Comparison of ENCODE assay signal across 2 cellular contexts in genomic region chr17:48251950-48252349, GRCh38.
TF ChIP-seq lines count a peak whose summit lies in the region.

No MANE protein-coding gene starts in this region.

TF ChIP-seq in HCT116, 20 proteins besides CTCF, POLR2A, EP300 and RAD21 (continued from another document):
- no peak for TF ChIP-seq REST (IDR thresholded peaks at IDR 0.05; ENCODE audit: low read depth)
- no peak for TF ChIP-seq MAX (IDR thresholded peaks at IDR 0.05)

TF ChIP-seq in K562, 482 proteins besides CTCF, POLR2A, EP300 and RAD21 (continued from another document):
- TF ChIP-seq ATF2 (CRISPR knock-in tag; IDR thresholded peaks at IDR 0.05) = no peak
- no peak for TF ChIP-seq MCM5 (IDR thresholded peaks at IDR 0.05; ENCODE audit: low read depth)
- no peak for TF ChIP-seq DLX4 (CRISPR knock-in tag; IDR thresholded peaks at IDR 0.05)
- TF ChIP-seq TARDBP (IDR thresholded peaks at IDR 0.05) = no peak
- TF ChIP-seq PHF8 (IDR thresholded peaks at IDR 0.05; ENCODE audit: borderline replicate concordance, low read length) = no peak
- TF ChIP-seq CCAR2 (IDR thresholded peaks at IDR 0.05; ENCODE audit: low read depth, low read length) = no peak
- TF ChIP-seq RCOR1 (IDR thresholded peaks at IDR 0.05; ENCODE audit: borderline replicate concordance in 1 of 2, low read depth in 2 of 2, low read length in 2 of 2) = peak in 1 of 2 experiments; percentile 53; a peak in 1 of 4 replicates
- TF ChIP-seq HES1 (IDR thresholded peaks at IDR 0.05; ENCODE audit: low read depth) = no peak
- no peak for TF ChIP-seq KDM4B (IDR thresholded peaks at IDR 0.05; ENCODE audit: borderline replicate concordance in 2 of 2, low read depth in 1 of 2)
- TF ChIP-seq CBFA2T3 (IDR thresholded peaks at IDR 0.05) = peak; percentile 50; the same call in 1 of the 2 replicates
- TF ChIP-seq ZNF212 (CRISPR knock-in tag; IDR thresholded peaks at IDR 0.05) = no peak
- TF ChIP-seq KHSRP (IDR thresholded peaks at IDR 0.05) = no peak
- TF ChIP-seq TEAD4 (IDR thresholded peaks at IDR 0.05; ENCODE audit: low read length) = peak; percentile 42; the same call in 1 of the 2 replicates
- TF ChIP-seq TEAD4 (CRISPR knock-in tag; IDR thresholded peaks at IDR 0.05; ENCODE audit: borderline replicate concordance) = no peak
- 0 out of 2 replicates have a peak, but pooled peaks have one; percentile 22 for TF ChIP-seq CBFA2T2 (conservative IDR thresholded peaks at IDR 0.05)
- no peak for TF ChIP-seq ZHX1 (conservative IDR thresholded peaks at IDR 0.05; ENCODE audit: low read length)
- peak; percentile 51 for TF ChIP-seq ARID1B (IDR thresholded peaks at IDR 0.05)
- no peak for TF ChIP-seq BCOR (IDR thresholded peaks at IDR 0.05)
- TF ChIP-seq CEBPZ (IDR thresholded peaks at IDR 0.05; ENCODE audit: borderline replicate concordance, low read depth, low read length) = no peak
- TF ChIP-seq SUPT5H (IDR thresholded peaks at IDR 0.05) = no peak
- no peak for TF ChIP-seq CREBBP (IDR thresholded peaks at IDR 0.05; ENCODE audit: low read depth, low read length)
- no peak for TF ChIP-seq CBFB (CRISPR knock-in tag; IDR thresholded peaks at IDR 0.05)
- TF ChIP-seq TAF15 (IDR thresholded peaks at IDR 0.05; ENCODE audit: low read depth, low read length) = no peak
- TF ChIP-seq ZBTB11 (CRISPR knock-in tag; IDR thresholded peaks at IDR 0.05) = no peak
- TF ChIP-seq HOMEZ (CRISPR knock-in tag; IDR thresholded peaks at IDR 0.05) = no peak
- no peak for TF ChIP-seq SAFB2 (IDR thresholded peaks at IDR 0.05; ENCODE audit: borderline replicate concordance, low read depth, low read length, severe bottlenecking)
- TF ChIP-seq RFX1 (IDR thresholded peaks at IDR 0.05) = no peak
- TF ChIP-seq KDM1A (IDR thresholded peaks at IDR 0.05) = peak; percentile 17 to 22; a peak in 1 of 4 replicates
- no peak for TF ChIP-seq SMARCA5 (IDR thresholded peaks at IDR 0.05)
